8 cellular contexts compared by ENCODE assay signal in genomic region chr12:6341439-6342139, GRCh38. TPM values are rescaled to one million over a fixed set of nuclear protein-coding genes. Genes with fewer than 3 reads are reported as not detected.
A peak's percentile ranks its signal among the peaks of the same experiment; 100 is the strongest.
DNase-seq lines count a peak whose midpoint lies in the region; ATAC-seq and TF ChIP-seq lines count a peak whose summit lies in the region.

Gene TNFRSF1A, minus strand, starts transcription at chr12:6342076. Its CDS starts 262 bp downstream, at chr12:6341814.

- H3K4me1 Mint-ChIP-seq in IgD-negative memory B cell: peaks cover under 1 to 10% (median 10%) of the 10 kb centered on the region in 3 donors

- intact Hi-C loops in lower leg skin (cut with DNase I; ENCODE audit: low total_unique reads): no loop called here

- H3K4me3 Mint-ChIP-seq in IgD-negative memory B cell: peak within 1 kb of the TSS in 3 of 4 donors; percentile 19 to 47 (median 44)

- H3K36me3 ChIP-seq in effector memory CD4-positive, alpha-beta T cell (ENCODE audit: control insufficient read depth, insufficient read depth, low read length): no peaks in the 10 kb centered on the region

- WGBS in lower leg skin, 2 donors: 0% methylated on average over 20 to 21 of the region's 21 CpGs

- H3K4me3 ChIP-seq in WI38 (ENCODE audit: low read depth, low read length) (peak within 1 kb of the TSS; percentile 99), lower leg skin (ENCODE audit: low read depth, poor library complexity, severe bottlenecking) (peak within 1 kb of the TSS; percentile 86)
- H3K4me3 ChIP-seq in effector memory CD4-positive, alpha-beta T cell (ENCODE audit: insufficient read depth, low read depth, low read length, poor library complexity, severe bottlenecking): peak within 1 kb of the TSS; percentile 78

- H3K27ac ChIP-seq in effector memory CD4-positive, alpha-beta T cell (ENCODE audit: insufficient read depth, low read length, poor library complexity, severe bottlenecking): peak within 1 kb of the TSS; percentile 85

- no peak within 1 kb of the TSS for H3K27ac Mint-ChIP-seq in IgD-negative memory B cell

- DNase-seq in DMS 273 (lab: John Stamatoyannopoulos, UW; ENCODE audit: unreplicated experiment) (peak; percentile 68), lower leg skin (ENCODE audit: low spot score in 2 of 2) (peak; percentile 79 to 94), NCI-H345 (lab: John Stamatoyannopoulos, UW) (no peak)
- DNase-seq in effector memory CD4-positive, alpha-beta T cell: no peak
- DNase-seq in stimulated activated naive CD4-positive, alpha-beta T cell (lab: John Stamatoyannopoulos, UW): peak in 4 of 6 experiments; percentile 27 to 53 (median 44)

- H3K4me1 ChIP-seq in effector memory CD4-positive, alpha-beta T cell (ENCODE audit: control insufficient read depth, insufficient read depth, low read length, poor library complexity, severe bottlenecking): peaks cover 54% of the 10 kb centered on the region

- H3K9me3 Mint-ChIP-seq in IgD-negative memory B cell: no peaks in the 10 kb centered on the region

- no peaks in the 10 kb centered on the region for H3K27me3 ChIP-seq in effector memory CD4-positive, alpha-beta T cell (replicated peaks; ENCODE audit: control insufficient read depth, insufficient read depth, low read length, poor library complexity, severe bottlenecking)

- ATAC-seq in HG03175 (IDR thresholded peaks at IDR 0.05; ENCODE audit: unreplicated experiment): no peak

- no peaks in the 10 kb centered on the region for H3K36me3 Mint-ChIP-seq in IgD-negative memory B cell

- no peak for TF ChIP-seq CTCF in WI38 (IDR thresholded peaks at IDR 0.05; ENCODE audit: low read depth, low read length)
- TF ChIP-seq CTCF in lower leg skin (IDR thresholded peaks at IDR 0.05): no peak

- H3K27me3 Mint-ChIP-seq in IgD-negative memory B cell: peaks cover 54% of the 10 kb centered on the region

- no peaks in the 10 kb centered on the region for H3K9me3 ChIP-seq in effector memory CD4-positive, alpha-beta T cell (ENCODE audit: control insufficient read depth, low read length)

- no peak for TF ChIP-seq POLR2A in lower leg skin (IDR thresholded peaks at IDR 0.05)

RNA-seq across cellular contexts. Expression of gene TNFRSF1A, which starts in this region (rescaled TPM):
- 2.4 TPM for polyA plus RNA-seq in IgD-negative memory B cell
- 100 to 1,000 TPM; 104 to 252 (median 186) TPM for total RNA-seq in lower leg skin

Comparison
In these comparisons a context has a peak if more than half of its experiments do, and no peak if none do; other contexts are left out.
1. DNase-seq: peak in DMS 273 (single experiment), lower leg skin (2 of 2) and stimulated activated naive CD4-positive, alpha-beta T cell (4 of 6); none in effector memory CD4-positive, alpha-beta T cell (0 of 3) and NCI-H345 (single experiment).
2. Peak in every context shown above with its lines, with median percentiles within 50 percentile points of each other: H3K4me3 ChIP-seq.